In the genomic region with DNA sequence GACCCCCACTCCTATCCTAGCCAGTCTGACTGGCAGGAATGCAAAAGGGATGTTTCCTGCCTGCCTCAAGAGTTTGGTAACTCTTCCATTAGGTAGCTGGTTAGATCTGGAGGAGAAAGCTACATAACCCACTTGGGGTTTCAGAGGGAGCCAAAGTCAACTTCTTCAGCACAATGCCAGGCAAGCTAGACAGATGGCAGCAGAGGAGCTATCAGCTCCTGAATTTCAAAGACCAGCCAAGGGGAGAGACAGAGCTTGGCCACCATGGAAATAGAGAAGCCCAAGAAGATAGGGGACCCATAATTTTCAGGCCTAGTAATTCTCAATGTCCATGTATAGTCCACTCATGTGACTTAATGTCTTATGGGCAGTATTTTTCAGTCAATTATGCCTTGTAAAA, we compare ENCODE assay signal across 20 cellular contexts. TPM values are rescaled to one million over a fixed set of nuclear protein-coding genes. Genes with fewer than 3 reads are reported as not detected.
A peak's percentile ranks its signal among the peaks of the same experiment; 100 is the strongest.
DNase-seq lines count a peak whose midpoint lies in the region; ATAC-seq and TF ChIP-seq lines count a peak whose summit lies in the region.
"Had no signal": no experiment of that assay in that cellular context is flagged by ENCODE, and none has a peak within 500 bp of the region (broad histone marks: within the 10 kb centered on the region; RNA-seq: fewer than 3 reads in every experiment).

No MANE protein-coding gene starts in this region.

- no peaks in the 10 kb centered on the region for H3K9me3 ChIP-seq in gastroesophageal sphincter

- H3K4me1 Mint-ChIP-seq in HFFc6 (ENCODE audit: low read depth), result peaks cover 12% of the 10 kb centered on the region; the same call in 1 of the 2 replicates
- H3K4me1 Mint-ChIP-seq: stimulated activated memory B cell treated with anti-CD40 and anti-IgM and Interleukin-4, amounts not matched to agents 10 μg/mL and 1 μg/mL and 100 μg/mL, for 72 hours had no signal

- no peak for DNase-seq in BJ (ENCODE audit: low read depth)
- DNase-seq in HFFc6, result peak; percentile 1
- DNase-seq in SW480 (ENCODE audit: low spot score), result peak; percentile 16
- peak; percentile 20 for DNase-seq in iPS-NIHi7 (ENCODE audit: extremely low spot score)
- DNase-seq in NCI-H187 (lab: John Stamatoyannopoulos, UW), result no peak
- DNase-seq in OCI-M2 (lab: John Stamatoyannopoulos, UW; ENCODE audit: unreplicated experiment), result no peak
- no peak for DNase-seq in hippocampal formation (lab: John Stamatoyannopoulos, UW)
- DNase-seq: activated CD4-positive, alpha-beta T cell treated with anti-CD3 and anti-CD28 coated beads for 4 hours; DMS79; islet precursor cell; KBM-7; NCI-H1436 treated with DMSO at 0.1 percent for 48 hours; trophoblast cell had no signal

- no peaks in the 10 kb centered on the region; the same call in 1 of the 2 replicates for H3K27me3 ChIP-seq in BJ (ENCODE audit: control insufficient read depth, insufficient read depth, low read length)
- H3K27me3 ChIP-seq in gastroesophageal sphincter, result no peaks in the 10 kb centered on the region
- H3K27me3 ChIP-seq: BLaER1 treated with 17β-estradiol and CSF1 and Interleukin-3, amounts not matched to agents 10 nM and 100 nM had no signal

- ATAC-seq in gastroesophageal sphincter, result no peak
- ATAC-seq: activated naive CD4-positive, alpha-beta T cell treated with anti-CD3 and anti-CD28 coated beads, Interleukin-2, amount 50 U/mL, for 72 hours; stimulated activated memory B cell treated with anti-CD40 and anti-IgM and Interleukin-4, amounts not matched to agents 10 μg/mL and 1 μg/mL and 100 μg/mL, for 72 hours had no signal

- H3K36me3 Mint-ChIP-seq in HFFc6 (ENCODE audit: low read depth), result no peaks in the 10 kb centered on the region
- H3K36me3 Mint-ChIP-seq: activated naive CD4-positive, alpha-beta T cell treated with anti-CD3 and anti-CD28 coated beads, Interleukin-2, amount 50 U/mL, for 72 hours; stimulated activated memory B cell treated with anti-CD40 and anti-IgM and Interleukin-4, amounts not matched to agents 10 μg/mL and 1 μg/mL and 100 μg/mL, for 72 hours had no signal

- no peak for TF ChIP-seq POLR2A in gastroesophageal sphincter (IDR thresholded peaks at IDR 0.05)

- H3K4me1 ChIP-seq in gastroesophageal sphincter, result no peaks in the 10 kb centered on the region
- H3K4me1 ChIP-seq: BLaER1 treated with 17β-estradiol and CSF1 and Interleukin-3, amounts not matched to agents 10 nM and 100 nM; parathyroid adenoma had no signal

- POLR2A ChIA-PET in BJ (lab: Charles Lee), result no interaction called here

- no peaks in the 10 kb centered on the region for H3K36me3 ChIP-seq in BJ (ENCODE audit: control insufficient read depth, insufficient read depth, low read length)
- H3K36me3 ChIP-seq in gastroesophageal sphincter, result no peaks in the 10 kb centered on the region
- H3K36me3 ChIP-seq: BLaER1 treated with 17β-estradiol and CSF1 and Interleukin-3, amounts not matched to agents 10 nM and 100 nM had no signal

- CTCF ChIA-PET in BJ (lab: Yijun Ruan, JAX), result interaction anchor here (0.6 kb wide), 1 partner anchor 97 kb away, joined by 3 read pairs; no protein-coding TSS in a partner anchor

- no peak overlapping the region for H3K27ac ChIP-seq in gastroesophageal sphincter
- H3K27ac ChIP-seq: BLaER1 treated with 17β-estradiol and CSF1 and Interleukin-3, amounts not matched to agents 10 nM and 100 nM; parathyroid adenoma; RWPE1; skin epidermis had no signal

- no peak overlapping the region for H3K27ac Mint-ChIP-seq in HFFc6
- H3K27ac Mint-ChIP-seq: stimulated activated memory B cell treated with anti-CD40 and anti-IgM and Interleukin-4, amounts not matched to agents 10 μg/mL and 1 μg/mL and 100 μg/mL, for 72 hours had no signal

- no peak overlapping the region for H3K4me3 Mint-ChIP-seq in HFFc6
- H3K4me3 Mint-ChIP-seq: stimulated activated memory B cell treated with anti-CD40 and anti-IgM and Interleukin-4, amounts not matched to agents 10 μg/mL and 1 μg/mL and 100 μg/mL, for 72 hours had no signal

- H3K27me3 Mint-ChIP-seq in HFFc6 (ENCODE audit: insufficient read depth), result peaks cover 3% of the 10 kb centered on the region
- H3K27me3 Mint-ChIP-seq: stimulated activated memory B cell treated with anti-CD40 and anti-IgM and Interleukin-4, amounts not matched to agents 10 μg/mL and 1 μg/mL and 100 μg/mL, for 72 hours had no signal

- TF ChIP-seq CTCF in BJ (IDR thresholded peaks at IDR 0.05; ENCODE audit: insufficient read depth, low read depth, low read length) (peak; percentile 23; the same call in 1 of the 2 replicates), HFFc6 (IDR thresholded peaks at IDR 0.05) (peak; percentile 29; the same call in 1 of the 2 replicates), gastroesophageal sphincter (IDR thresholded peaks at IDR 0.05) (no peak)

- no peaks in the 10 kb centered on the region for H3K9me3 Mint-ChIP-seq in HFFc6
- H3K9me3 Mint-ChIP-seq: activated naive CD4-positive, alpha-beta T cell treated with anti-CD3 and anti-CD28 coated beads, Interleukin-2, amount 50 U/mL, for 72 hours; stimulated activated memory B cell treated with anti-CD40 and anti-IgM and Interleukin-4, amounts not matched to agents 10 μg/mL and 1 μg/mL and 100 μg/mL, for 72 hours had no signal

- no peak overlapping the region for H3K4me3 ChIP-seq in BJ (ENCODE audit: low read depth, low read length)
- H3K4me3 ChIP-seq in gastroesophageal sphincter, result no peak overlapping the region
- H3K4me3 ChIP-seq: BLaER1 treated with 17β-estradiol and CSF1 and Interleukin-3, amounts not matched to agents 10 nM and 100 nM; skin epidermis had no signal

- TF ChIP-seq EP300 in gastroesophageal sphincter (IDR thresholded peaks at IDR 0.05), result no peak

RNA-seq across cellular contexts. Expression of a gene that starts 56.4 kb away (rescaled TPM):
- 99.1 and 169 TPM in 2 replicates for polyA plus RNA-seq in BJ (2011; rRNA removed)
- 29.0 and 40.3 TPM in 2 replicates for polyA minus RNA-seq in BJ (2011; rRNA and poly(A)+ RNA removed)
- total RNA-seq in HFFc6 (2021; fragmentation: NEBNext Ultra II Directional; extraction: Animal tissue kit (Norgen Biotek cat#: 25700)), result 100 to 1,000 TPM; 145 to 161 (median 151) TPM
- 100 to 1,000 TPM; 114 to 152 (median 139) TPM for total RNA-seq in gastroesophageal sphincter

Comparison
In these comparisons a context has a peak if more than half of its experiments do, and no peak if none do; other contexts are left out.
1. DNase-seq: peak in HFFc6 (single experiment), SW480 (single experiment) and iPS-NIHi7 (single experiment); none in BJ (single experiment), NCI-H187 (0 of 2), OCI-M2 (single experiment) and hippocampal formation (0 of 2).
2. CTCF ChIP-seq: peak in BJ (single experiment) and HFFc6 (single experiment); none in gastroesophageal sphincter (0 of 4).